Comparison of ENCODE assay signal across 13 cellular contexts in the genomic region with DNA sequence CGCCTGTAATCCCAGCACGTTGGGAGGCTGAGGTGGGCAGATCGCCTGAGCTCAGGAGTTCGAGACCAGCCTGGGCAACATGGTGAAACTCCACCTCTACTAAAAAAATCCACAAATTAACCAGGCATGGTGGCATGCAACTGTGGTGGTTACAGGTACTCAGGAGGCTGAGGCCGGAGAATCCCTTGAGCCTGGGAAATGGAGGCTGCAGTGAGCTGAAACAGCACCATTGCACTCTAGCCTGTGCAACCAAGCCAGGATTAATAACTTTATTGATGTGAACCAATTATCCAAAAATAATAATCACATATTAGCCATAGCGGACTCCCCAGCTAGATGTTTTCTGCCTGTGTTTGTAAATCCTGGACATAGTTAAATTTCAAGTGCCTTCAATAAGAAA. TPM values are rescaled to one million over a fixed set of nuclear protein-coding genes. Genes with fewer than 3 reads are reported as not detected.
DNase-seq lines count a peak whose midpoint lies in the region; ATAC-seq and TF ChIP-seq lines count a peak whose summit lies in the region.
"Had no signal": no experiment of that assay in that cellular context is flagged by ENCODE, and none has a peak within 500 bp of the region (broad histone marks: within the 10 kb centered on the region; RNA-seq: fewer than 3 reads in every experiment).

No MANE protein-coding gene starts in this region.

- WGBS in esophagus muscularis mucosa, result 96% methylated on average over 6 of the region's 6 CpGs

- intact Hi-C loops in left ventricle myocardium superior (cut with micrococcal nuclease), result no loop called here
- intact Hi-C loops in esophagus muscularis mucosa (cut with DNase I), result no loop called here
- intact Hi-C loops in uterus (cut with DNase I; ENCODE audit: low total_unique reads), result no loop called here

- H3K4me3 ChIP-seq in right atrium auricular region, result peak overlapping the region; percentile 58 to 72
- H3K4me3 ChIP-seq in esophagus muscularis mucosa, result peak overlapping the region in 3 of 4 donors; percentile 65 to 81 (median 78)
- H3K4me3 ChIP-seq in uterus, result no peak overlapping the region
- H3K4me3 ChIP-seq: MG63 had no signal

- peaks cover 46% of the 10 kb centered on the region for H3K4me1 Mint-ChIP-seq in neural crest cell
- peaks cover 24% of the 10 kb centered on the region for H3K4me1 Mint-ChIP-seq in T-helper 17 cell

- no peaks in the 10 kb centered on the region for H3K36me3 ChIP-seq in right atrium auricular region
- no peaks in the 10 kb centered on the region for H3K36me3 ChIP-seq in esophagus muscularis mucosa
- no peaks in the 10 kb centered on the region for H3K36me3 ChIP-seq in uterus

- TF ChIP-seq EP300 in esophagus muscularis mucosa (IDR thresholded peaks at IDR 0.05), result no peak

- H3K27ac Mint-ChIP-seq in neural crest cell (ENCODE audit: unreplicated experiment) (peak overlapping the region; percentile 90), T-helper 17 cell (no peak overlapping the region)
- H3K27ac Mint-ChIP-seq: activated T-helper 17 cell treated with anti-CD3 and anti-CD28 coated beads, Interleukin-2, amount 50 U/mL, for 72 hours had no signal

- H3K36me3 Mint-ChIP-seq in neural crest cell (ENCODE audit: low read depth) (no peaks in the 10 kb centered on the region), T-helper 17 cell (ENCODE audit: low read depth) (peaks cover 2% of the 10 kb centered on the region)

- H3K4me3 Mint-ChIP-seq in neural crest cell (peak overlapping the region; percentile 86), T-helper 17 cell (no peak overlapping the region)

- H3K9me3 Mint-ChIP-seq in neural crest cell, result no peaks in the 10 kb centered on the region
- H3K9me3 Mint-ChIP-seq: activated T-helper 17 cell treated with anti-CD3 and anti-CD28 coated beads, Interleukin-2, amount 50 U/mL, for 72 hours had no signal

- H3K27me3 Mint-ChIP-seq in neural crest cell (ENCODE audit: low read depth) (no peaks in the 10 kb centered on the region), T-helper 17 cell (no peaks in the 10 kb centered on the region)
- H3K27me3 Mint-ChIP-seq: activated T-helper 17 cell treated with anti-CD3 and anti-CD28 coated beads, Interleukin-2, amount 50 U/mL, for 72 hours had no signal

- TF ChIP-seq CTCF in right atrium auricular region (IDR thresholded peaks at IDR 0.05) (no peak), esophagus muscularis mucosa (IDR thresholded peaks at IDR 0.05) (no peak), neural crest cell (conservative IDR thresholded peaks at IDR 0.05) (no peak), uterus (IDR thresholded peaks at IDR 0.05) (no peak)

- TF ChIP-seq POLR2A in esophagus muscularis mucosa (IDR thresholded peaks at IDR 0.05; ENCODE audit: low read depth) (no peak), uterus (IDR thresholded peaks at IDR 0.05) (no peak)

- no peaks in the 10 kb centered on the region for H3K9me3 ChIP-seq in right atrium auricular region
- peaks cover 0 to 3% (median 0%) of the 10 kb centered on the region in 4 donors for H3K9me3 ChIP-seq in esophagus muscularis mucosa
- no peaks in the 10 kb centered on the region for H3K9me3 ChIP-seq in uterus
- no peaks in the 10 kb centered on the region for H3K9me3 ChIP-seq in T-helper 17 cell (ENCODE audit: control insufficient read depth, low read length, poor library complexity, severe bottlenecking)
- H3K9me3 ChIP-seq: MG63 had no signal

- peak overlapping the region; percentile 92 to 98 for H3K27ac ChIP-seq in right atrium auricular region
- peak overlapping the region; percentile 93 to 99 (median 96) for H3K27ac ChIP-seq in esophagus muscularis mucosa (replicated peaks in 1 of 4)
- H3K27ac ChIP-seq in uterus, result peak overlapping the region; percentile 94 to 98

- peak; percentile 53 for DNase-seq in right atrium auricular region (ENCODE audit: low spot score)
- DNase-seq in left ventricle myocardium superior, result no peak
- no peak for DNase-seq in esophagus muscularis mucosa (ENCODE audit: extremely low spot score)
- no peak for DNase-seq in neural crest cell (ENCODE audit: low read depth, low spot score)
- DNase-seq in uterus, result no peak
- DNase-seq in NCI-H2081 treated with DMSO at 0.1 percent for 48 hours (lab: John Stamatoyannopoulos, UW), result no peak
- DNase-seq in midbrain (lab: John Stamatoyannopoulos, UW), result no peak
- DNase-seq in T-helper 17 cell, result no peak
- DNase-seq: activated CD4-positive, alpha-beta T cell treated with anti-CD3 and anti-CD28 coated beads for 4 hours; MG63; NCI-H2171; T-helper 2 cell had no signal

- peaks cover 0 to 55% of the 10 kb centered on the region in 2 donors for H3K4me1 ChIP-seq in right atrium auricular region
- peaks cover 13 to 55% (median 31%) of the 10 kb centered on the region in 4 donors for H3K4me1 ChIP-seq in esophagus muscularis mucosa
- H3K4me1 ChIP-seq in uterus, result peaks cover 0 to 4% of the 10 kb centered on the region in 2 donors

- ATAC-seq in left ventricle myocardium superior (no peak), T-helper 17 cell (no peak)
- ATAC-seq: activated T-helper 17 cell treated with anti-CD3 and anti-CD28 coated beads, Interleukin-2, amount 50 U/mL, for 72 hours had no signal

- H3K27me3 ChIP-seq in right atrium auricular region, result no peaks in the 10 kb centered on the region
- no peaks in the 10 kb centered on the region for H3K27me3 ChIP-seq in esophagus muscularis mucosa
- H3K27me3 ChIP-seq in uterus, result no peaks in the 10 kb centered on the region
- H3K27me3 ChIP-seq: MG63 had no signal

RNA-seq across cellular contexts. Expression of gene NUDT4, which starts 1.8 kb away (rescaled TPM):
- total RNA-seq in right atrium auricular region, result 100 to 1,000 TPM; 103 to 158 TPM
- 410 TPM for total RNA-seq in left ventricle myocardium superior
- 100 to 1,000 TPM in 3 of 4 donors, 10 to 100 TPM in 1; 93.0 to 238 (median 112) TPM for total RNA-seq in esophagus muscularis mucosa
- total RNA-seq in neural crest cell, result 59.1 and 59.2 TPM in 2 replicates
- total RNA-seq in uterus, result 100 to 1,000 TPM in 1 of 4 donors, 10 to 100 TPM in 3; 15.1 to 107 (median 52.8) TPM
- total RNA-seq in T-helper 17 cell, result 10 to 100 TPM; 60.4 to 78.8 TPM

Comparison
In these comparisons a context has a peak if more than half of its experiments do, and no peak if none do; other contexts are left out.
1. H3K4me3 ChIP-seq: peak in right atrium auricular region (2 of 2) and esophagus muscularis mucosa (3 of 4); none in uterus (0 of 2).
2. Peak in every context shown above with its lines, with median percentiles within 50 percentile points of each other: H3K27ac ChIP-seq.